39 cellular contexts compared by ENCODE assay signal in genomic region chr9:130735566-130735965, GRCh38.
"Had no signal": no experiment of that assay in that cellular context is flagged by ENCODE, and none has a peak within 500 bp of the region (broad histone marks: within the 10 kb centered on the region; RNA-seq: fewer than 3 reads in every experiment).

No MANE protein-coding gene starts in this region.

- DNase-seq: activated effector memory CD4-positive, alpha-beta T cell treated with anti-CD3 and anti-CD28 coated beads, Interleukin-2, amount 50 U/mL, for 16 hours; activated effector memory CD4-positive, alpha-beta T cell treated with Interleukin-2 at 50 U/mL for 16 hours; activated gamma-delta T cell; activated gamma-delta T cell treated with Interleukin-2 at 50 U/mL for 16 hours; activated naive CD4-positive, alpha-beta T cell; activated naive CD4-positive, alpha-beta T cell treated with anti-CD3 and anti-CD28 coated beads for 36 hours; activated naive CD4-positive, alpha-beta T cell treated with anti-CD3 and anti-CD28 coated beads, Interleukin-2, amount 10 ng/mL, durations not matched to agents 7 days and 5 days; activated naive CD4-positive, alpha-beta T cell treated with anti-CD3 and anti-CD28 coated beads, Interleukin-2, amount 50 U/mL, for 16 hours; activated naive CD4-positive, alpha-beta T cell treated with Interleukin-2 at 50 U/mL for 16 hours; activated naive CD8-positive, alpha-beta T cell treated with anti-CD3 and anti-CD28 coated beads for 36 hours; activated naive CD8-positive, alpha-beta T cell treated with anti-CD3 and anti-CD28 coated beads, Interleukin-2, amount 10 ng/mL, durations not matched to agents 7 days and 5 days; activated naive CD8-positive, alpha-beta T cell treated with anti-CD3 and anti-CD28 coated beads, Interleukin-2, amount 50 U/mL, for 24 hours; activated T-cell treated with anti-CD3 and anti-CD28 coated beads, Interleukin-2, amount 50 U/mL, for 1 hour; activated T-cell treated with anti-CD3 and anti-CD28 coated beads, Interleukin-2, amount 50 U/mL, for 24 hours; activated T-cell treated with anti-CD3 and anti-CD28 coated beads, Interleukin-2, amount 50 U/mL, for 4 hours; activated T-cell treated with anti-CD3 and anti-CD28 coated beads, Interleukin-2, amount 50 U/mL, for 48 hours; activated T-cell treated with anti-CD3 and anti-CD28 coated beads, Interleukin-2, amount 50 U/mL, for 72 hours; adrenal gland; amniotic stem cell; amygdala; anterior cingulate cortex; aorta; body of pancreas; brain microvascular endothelial cell; caudate nucleus; central memory CD4-positive, alpha-beta T cell; cerebellar nuclear complex had no signal

- H3K4me1 Mint-ChIP-seq: activated naive CD4-positive, alpha-beta T cell treated with anti-CD3 and anti-CD28 coated beads, Interleukin-2, amount 10 ng/mL, durations not matched to agents 7 days and 5 days had no signal

- H3K9me3 ChIP-seq: adrenal gland, body of pancreas, breast epithelium had no signal

- H3K27me3 Mint-ChIP-seq: activated naive CD4-positive, alpha-beta T cell treated with anti-CD3 and anti-CD28 coated beads, Interleukin-2, amount 10 ng/mL, durations not matched to agents 7 days and 5 days; activated naive CD4-positive, alpha-beta T cell treated with anti-CD3 and anti-CD28 coated beads, Interleukin-2, amount 50 U/mL, for 24 hours; activated naive CD8-positive, alpha-beta T cell; activated naive CD8-positive, alpha-beta T cell treated with anti-CD3 and anti-CD28 coated beads for 36 hours; activated naive CD8-positive, alpha-beta T cell treated with anti-CD3 and anti-CD28 coated beads, Interleukin-2, amount 10 ng/mL, durations not matched to agents 7 days and 5 days; activated naive CD8-positive, alpha-beta T cell treated with anti-CD3 and anti-CD28 coated beads, Interleukin-2, amount 50 U/mL, for 24 hours; activated T-cell treated with anti-CD3 and anti-CD28 coated beads, Interleukin-2, amount 50 U/mL, for 24 hours; activated T-helper 17 cell treated with anti-CD3 and anti-CD28 coated beads, Interleukin-2, amount 50 U/mL, for 72 hours; brain; central memory CD8-positive, alpha-beta T cell had no signal

- H3K4me3 Mint-ChIP-seq: activated naive CD4-positive, alpha-beta T cell treated with anti-CD3 and anti-CD28 coated beads for 36 hours; activated naive CD4-positive, alpha-beta T cell treated with anti-CD3 and anti-CD28 coated beads, Interleukin-2, amount 10 ng/mL, durations not matched to agents 7 days and 5 days; activated naive CD4-positive, alpha-beta T cell treated with anti-CD3 and anti-CD28 coated beads, Interleukin-2, amount 50 U/mL, for 24 hours; activated naive CD8-positive, alpha-beta T cell; activated naive CD8-positive, alpha-beta T cell treated with anti-CD3 and anti-CD28 coated beads for 36 hours; activated naive CD8-positive, alpha-beta T cell treated with anti-CD3 and anti-CD28 coated beads, Interleukin-2, amount 10 ng/mL, durations not matched to agents 7 days and 5 days; activated naive CD8-positive, alpha-beta T cell treated with anti-CD3 and anti-CD28 coated beads, Interleukin-2, amount 50 U/mL, for 24 hours; activated T-cell treated with anti-CD3 and anti-CD28 coated beads, Interleukin-2, amount 50 U/mL, for 24 hours; activated T-cell treated with anti-CD3 and anti-CD28 coated beads, Interleukin-2, amount 50 U/mL, for 4 hours; activated T-cell treated with anti-CD3 and anti-CD28 coated beads, Interleukin-2, amount 50 U/mL, for 72 hours; activated T-helper 1 cell treated with anti-CD3 and anti-CD28 coated beads, Interleukin-12 subunit alpha, Interleukin-12 subunit beta, Interleukin-2, Interleukin-4 antibody, amounts not matched to agents 30 ng/mL and 10 ng/mL and 1 ng/mL, durations not matched to agents 14 hours and 24 hours and 36 hours; activated T-helper 17 cell treated with anti-CD3 and anti-CD28 coated beads, Interleukin-2, amount 50 U/mL, for 72 hours; brain; central memory CD8-positive, alpha-beta T cell had no signal

- H3K9me3 Mint-ChIP-seq: activated naive CD4-positive, alpha-beta T cell treated with anti-CD3 and anti-CD28 coated beads for 36 hours; activated naive CD4-positive, alpha-beta T cell treated with anti-CD3 and anti-CD28 coated beads, Interleukin-2, amount 10 ng/mL, durations not matched to agents 7 days and 5 days; activated naive CD4-positive, alpha-beta T cell treated with anti-CD3 and anti-CD28 coated beads, Interleukin-2, amount 50 U/mL, for 24 hours; activated naive CD4-positive, alpha-beta T cell treated with anti-CD3 and anti-CD28 coated beads, Interleukin-2, amount 50 U/mL, for 72 hours; activated naive CD8-positive, alpha-beta T cell treated with anti-CD3 and anti-CD28 coated beads for 36 hours; activated naive CD8-positive, alpha-beta T cell treated with anti-CD3 and anti-CD28 coated beads, Interleukin-2, amount 10 ng/mL, durations not matched to agents 7 days and 5 days; activated naive CD8-positive, alpha-beta T cell treated with anti-CD3 and anti-CD28 coated beads, Interleukin-2, amount 50 U/mL, for 24 hours; activated T-cell treated with anti-CD3 and anti-CD28 coated beads, Interleukin-2, amount 50 U/mL, for 24 hours; activated T-cell treated with anti-CD3 and anti-CD28 coated beads, Interleukin-2, amount 50 U/mL, for 4 hours; activated T-cell treated with anti-CD3 and anti-CD28 coated beads, Interleukin-2, amount 50 U/mL, for 72 hours; activated T-helper 1 cell treated with anti-CD3 and anti-CD28 coated beads, Interleukin-12 subunit alpha, Interleukin-12 subunit beta, Interleukin-2, Interleukin-4 antibody, amounts not matched to agents 30 ng/mL and 10 ng/mL and 1 ng/mL, durations not matched to agents 14 hours and 24 hours and 36 hours; activated T-helper 17 cell treated with anti-CD3 and anti-CD28 coated beads, Interleukin-2, amount 50 U/mL, for 72 hours; activated T-helper 2 cell treated with anti-CD3 and anti-CD28 coated beads, Interferon-gamma antibody, Interleukin-2, Interleukin-4, amounts not matched to agents 10 μg/mL and 5 μg/mL and 100 μg/mL, durations not matched to agents 14 hours and 24 hours and 36 hours; central memory CD8-positive, alpha-beta T cell had no signal

- H3K4me3 ChIP-seq: adrenal gland, body of pancreas, breast epithelium, cardiac muscle cell had no signal

- H3K36me3 ChIP-seq: adrenal gland, breast epithelium, cardiac muscle cell had no signal

- FAIRE-seq: astrocyte, bronchial epithelial cell had no signal

- H3K36me3 Mint-ChIP-seq: activated naive CD4-positive, alpha-beta T cell treated with anti-CD3 and anti-CD28 coated beads, Interleukin-2, amount 10 ng/mL, durations not matched to agents 7 days and 5 days; activated naive CD4-positive, alpha-beta T cell treated with anti-CD3 and anti-CD28 coated beads, Interleukin-2, amount 50 U/mL, for 72 hours; activated naive CD8-positive, alpha-beta T cell treated with anti-CD3 and anti-CD28 coated beads, Interleukin-2, amount 10 ng/mL, durations not matched to agents 7 days and 5 days had no signal

- ATAC-seq: activated naive CD4-positive, alpha-beta T cell treated with anti-CD3 and anti-CD28 coated beads, Interleukin-2, amount 50 U/mL, for 72 hours; activated naive CD8-positive, alpha-beta T cell treated with anti-CD3 and anti-CD28 coated beads, Interleukin-2, amount 50 U/mL, for 24 hours; activated T-cell treated with anti-CD3 and anti-CD28 coated beads, Interleukin-2, amount 50 U/mL, for 4 hours; activated T-cell treated with anti-CD3 and anti-CD28 coated beads, Interleukin-2, amount 50 U/mL, for 72 hours; activated T-helper 17 cell treated with anti-CD3 and anti-CD28 coated beads, Interleukin-2, amount 50 U/mL, for 72 hours; body of pancreas had no signal

- H3K27ac ChIP-seq: adrenal gland, body of pancreas, brain microvascular endothelial cell, breast epithelium, cardiac muscle cell had no signal

- H3K27ac Mint-ChIP-seq: activated naive CD4-positive, alpha-beta T cell treated with anti-CD3 and anti-CD28 coated beads for 36 hours; activated naive CD4-positive, alpha-beta T cell treated with anti-CD3 and anti-CD28 coated beads, Interleukin-2, amount 10 ng/mL, durations not matched to agents 7 days and 5 days; activated naive CD4-positive, alpha-beta T cell treated with anti-CD3 and anti-CD28 coated beads, Interleukin-2, amount 50 U/mL, for 24 hours; activated naive CD4-positive, alpha-beta T cell treated with anti-CD3 and anti-CD28 coated beads, Interleukin-2, amount 50 U/mL, for 72 hours; activated naive CD8-positive, alpha-beta T cell; activated naive CD8-positive, alpha-beta T cell treated with anti-CD3 and anti-CD28 coated beads for 36 hours; activated naive CD8-positive, alpha-beta T cell treated with anti-CD3 and anti-CD28 coated beads, Interleukin-2, amount 10 ng/mL, durations not matched to agents 7 days and 5 days; activated naive CD8-positive, alpha-beta T cell treated with anti-CD3 and anti-CD28 coated beads, Interleukin-2, amount 50 U/mL, for 24 hours; activated T-cell treated with anti-CD3 and anti-CD28 coated beads, Interleukin-2, amount 50 U/mL, for 24 hours; activated T-cell treated with anti-CD3 and anti-CD28 coated beads, Interleukin-2, amount 50 U/mL, for 72 hours; activated T-helper 1 cell treated with anti-CD3 and anti-CD28 coated beads, Interleukin-12 subunit alpha, Interleukin-12 subunit beta, Interleukin-2, Interleukin-4 antibody, amounts not matched to agents 30 ng/mL and 10 ng/mL and 1 ng/mL, durations not matched to agents 14 hours and 24 hours and 36 hours; activated T-helper 17 cell treated with anti-CD3 and anti-CD28 coated beads, Interleukin-2, amount 50 U/mL, for 72 hours; activated T-helper 2 cell treated with anti-CD3 and anti-CD28 coated beads, Interferon-gamma antibody, Interleukin-2, Interleukin-4, amounts not matched to agents 10 μg/mL and 5 μg/mL and 100 μg/mL, durations not matched to agents 14 hours and 24 hours and 36 hours; brain had no signal

- H3K27me3 ChIP-seq: adrenal gland, body of pancreas, brain microvascular endothelial cell, breast epithelium, cardiac muscle cell had no signal
